Comparison of ENCODE assay signal across 29 cellular contexts in the genomic region with DNA sequence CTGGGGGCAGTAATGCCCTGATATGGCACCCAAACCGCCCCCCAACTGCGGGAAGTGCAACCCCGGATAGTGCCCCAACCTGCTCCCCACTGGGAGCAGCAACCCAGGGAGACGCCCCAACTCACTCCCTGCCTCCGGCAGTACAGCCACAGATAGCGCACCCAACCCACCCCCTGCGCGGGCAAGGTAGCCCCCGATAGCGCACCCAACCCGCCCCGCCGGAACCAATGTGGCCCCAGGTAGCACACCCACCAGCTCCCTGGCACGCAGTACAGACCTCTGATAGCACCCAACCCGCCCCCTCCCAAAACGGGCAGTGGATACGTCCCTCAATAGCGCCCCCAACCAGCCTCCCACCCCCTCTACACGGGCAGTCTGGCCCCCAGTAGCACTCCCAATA. TPM values are rescaled to one million over a fixed set of nuclear protein-coding genes. Genes with fewer than 3 reads are reported as not detected.
DNase-seq lines count a peak whose midpoint lies in the region; ATAC-seq and TF ChIP-seq lines count a peak whose summit lies in the region.
"Had no signal": no experiment of that assay in that cellular context is flagged by ENCODE, and none has a peak within 500 bp of the region (broad histone marks: within the 10 kb centered on the region; RNA-seq: fewer than 3 reads in every experiment).

No MANE protein-coding gene starts in this region.

- H2AK5ac ChIP-seq in neuronal stem cell (ENCODE audit: low read depth, low read length), result peak overlapping the region; percentile 96

- H3K36me3 ChIP-seq in H7 (replicated peaks; ENCODE audit: control insufficient read depth, insufficient read depth, low read length) (no peaks in the 10 kb centered on the region), neuronal stem cell (replicated peaks in 1 of 2; ENCODE audit: control insufficient read depth in 2 of 2, insufficient read depth in 2 of 2, low read length in 2 of 2) (no peaks in the 10 kb centered on the region), aorta (ENCODE audit: control insufficient read depth in 1 of 2, insufficient read depth in 2 of 2, low read length in 1 of 2) (no peaks in the 10 kb centered on the region)
- H3K36me3 ChIP-seq: BE2C, SJSA1 had no signal

- H4K91ac ChIP-seq in neuronal stem cell (ENCODE audit: low read depth, low read length, poor library complexity), result no peak overlapping the region

- H3K18ac ChIP-seq in neuronal stem cell (ENCODE audit: low read length), result peak overlapping the region; percentile 94

- intact Hi-C loops in aorta (cut with DNase I), result no loop called here

- no peak overlapping the region for H2AFZ ChIP-seq in neuronal stem cell (ENCODE audit: low read length)
- H2AFZ ChIP-seq: GM23248 had no signal

- H3K4me1 ChIP-seq in neuronal stem cell (ENCODE audit: control insufficient read depth in 2 of 2, insufficient read depth in 1 of 2, low read depth in 1 of 2, low read length in 2 of 2) (peaks cover 6 to 15% of the 10 kb centered on the region in 2 donors), aorta (ENCODE audit: control insufficient read depth in 1 of 2, insufficient read depth in 2 of 2, low read length in 2 of 2) (no peaks in the 10 kb centered on the region)
- H3K4me1 ChIP-seq: BE2C, SJSA1 had no signal

- ATAC-seq in aorta (ENCODE audit: low FRiP score) (peak; percentile 31), GM18517 (IDR thresholded peaks at IDR 0.05; ENCODE audit: unreplicated experiment) (no peak)
- ATAC-seq: PC-3 had no signal

- WGBS in neuronal stem cell (ENCODE audit: extremely low coverage in 2 of 2, insufficient read length in 2 of 2, insufficient replicate concordance in 1 of 2), 2 donors, result no CpG with 5 or more reads among the region's 19 CpGs
- WGBS in aorta, 2 donors, result 95% methylated on average over 17 to 19 of the region's 19 CpGs

- TF ChIP-seq CTCF in coronary artery (IDR thresholded peaks at IDR 0.05), result no peak

- H3K27ac ChIP-seq in coronary artery, result peak overlapping the region in 1 of 2 donors; percentile 2
- no peak overlapping the region for H3K27ac ChIP-seq in neuronal stem cell (replicated peaks; ENCODE audit: low read length)
- H3K27ac ChIP-seq in aorta (ENCODE audit: low read depth in 1 of 2, low read length in 2 of 2), result no peak overlapping the region
- H3K27ac ChIP-seq: GM23248, SJSA1 had no signal

- no peak overlapping the region for H3K14ac ChIP-seq in neuronal stem cell (ENCODE audit: low read length)

- no peaks in the 10 kb centered on the region for H3K27me3 ChIP-seq in H7 (ENCODE audit: control insufficient read depth, insufficient read depth, low read length)
- H3K27me3 ChIP-seq in neuronal stem cell (ENCODE audit: control insufficient read depth in 3 of 3, insufficient read depth in 3 of 3, low read depth in 1 of 3, low read length in 3 of 3), result no peaks in the 10 kb centered on the region
- no peaks in the 10 kb centered on the region for H3K27me3 ChIP-seq in aorta (ENCODE audit: control insufficient read depth in 1 of 2, insufficient read depth in 2 of 2, low read length in 1 of 2)
- H3K27me3 ChIP-seq: SJSA1 had no signal

- peak overlapping the region; percentile 22 for H2BK12ac ChIP-seq in neuronal stem cell (ENCODE audit: low read length)

- H3K23ac ChIP-seq in neuronal stem cell (ENCODE audit: low read depth, low read length, poor library complexity), result no peak overlapping the region

- H2BK15ac ChIP-seq in neuronal stem cell (ENCODE audit: low read length), result peak overlapping the region; percentile 99

- H3K79me1 ChIP-seq in neuronal stem cell (ENCODE audit: low read depth, low read length), result peaks cover 3% of the 10 kb centered on the region

- H3K4me2 ChIP-seq in neuronal stem cell (ENCODE audit: insufficient read depth, low read length, poor library complexity, severe bottlenecking), result no peak overlapping the region

- H3K9me3 ChIP-seq in neuronal stem cell (replicated peaks in 1 of 2; ENCODE audit: control insufficient read depth in 2 of 2, insufficient read depth in 1 of 2, low read depth in 1 of 2, low read length in 2 of 2), result no peaks in the 10 kb centered on the region
- peaks cover 3% of the 10 kb centered on the region for H3K9me3 ChIP-seq in aorta (ENCODE audit: control insufficient read depth, low read length)
- H3K9me3 ChIP-seq: BE2C, SJSA1 had no signal

- no peak overlapping the region for H3K4ac ChIP-seq in neuronal stem cell (ENCODE audit: low read length)

- DNase-seq in H7 (peak; percentile 53), coronary artery (ENCODE audit: low spot score) (no peak), neuronal stem cell (ENCODE audit: low spot score) (no peak), aorta (no peak), T-helper 1 cell (no peak), NCI-H345 (lab: John Stamatoyannopoulos, UW) (no peak)
- DNase-seq: BE2C; CD8-positive, alpha-beta memory T cell; DMS79 treated with DMSO at 0.1 percent for 48 hours; GM23248; H9; Kasumi-1; MV-4-11; NCI-H1105; NCI-H1436 treated with DMSO at 0.1 percent for 48 hours; NCI-H187 treated with DMSO at 0.1 percent for 48 hours; NCI-H2107; NCI-H446; NCI-H524 treated with DMSO at 0.1 percent for 48 hours; NCI-H774; NK-92 treated with Interleukin-12 subunit alpha and Interleukin-12 subunit beta, amount 100 ng/mL, for 24 hours; PC-3; Right ventricle myocardium superior had no signal

- peak overlapping the region; percentile 53 for H2BK5ac ChIP-seq in neuronal stem cell (ENCODE audit: low read length)

- peak overlapping the region; percentile 68 for H2BK120ac ChIP-seq in neuronal stem cell (ENCODE audit: low read depth, low read length)

- H3K9ac ChIP-seq in neuronal stem cell (ENCODE audit: low read depth, low read length, poor library complexity), result no peak overlapping the region
- H3K9ac ChIP-seq: GM23248 had no signal

- H4K8ac ChIP-seq in neuronal stem cell (ENCODE audit: low read depth, low read length), result no peak overlapping the region

- H3K4me3 ChIP-seq in H7 (ENCODE audit: insufficient read depth, low read depth, low read length) (no peak overlapping the region), coronary artery (peak overlapping the region; percentile 48), neuronal stem cell (ENCODE audit: low read length in 2 of 2) (no peak overlapping the region), aorta (ENCODE audit: low read length in 2 of 2) (no peak overlapping the region)
- H3K4me3 ChIP-seq: GM23248, K562, SJSA1 had no signal

RNA-seq across cellular contexts. Expression of a gene that starts 3.8 kb away (rescaled TPM):
- total RNA-seq in H7 (2014; rRNA removed; shearing (Covaris generic)), result not detected in 2 replicates
- polyA plus RNA-seq in neuronal stem cell (2013, experiment 1 of 2), result not detected
- not detected for polyA plus RNA-seq in neuronal stem cell (2013, experiment 2 of 2)
- total RNA-seq in aorta, result not detected
- not detected for polyA plus RNA-seq in aorta
- total RNA-seq: A673; CD8-positive, alpha-beta memory T cell; GM23248; H9; K562; M059J; PC-3; Right ventricle myocardium superior; SJSA1 had no signal
- polyA plus RNA-seq: CD14-positive monocyte; CD8-positive, alpha-beta memory T cell; GM23248; K562 had no signal

RNA-seq across cellular contexts. Expression of a gene that starts 58.2 kb away (rescaled TPM):
- 148 and 153 TPM in 2 replicates for total RNA-seq in H7 (2014; rRNA removed; shearing (Covaris generic))
- polyA plus RNA-seq in neuronal stem cell (2013, experiment 1 of 2), result 66.3 TPM
- 65.2 TPM for polyA plus RNA-seq in neuronal stem cell (2013, experiment 2 of 2)
- 10 to 100 TPM; 48.7 to 50.0 TPM for total RNA-seq in aorta
- 10 to 100 TPM; 57.2 to 71.9 TPM for polyA plus RNA-seq in aorta
